In the genomic region with DNA sequence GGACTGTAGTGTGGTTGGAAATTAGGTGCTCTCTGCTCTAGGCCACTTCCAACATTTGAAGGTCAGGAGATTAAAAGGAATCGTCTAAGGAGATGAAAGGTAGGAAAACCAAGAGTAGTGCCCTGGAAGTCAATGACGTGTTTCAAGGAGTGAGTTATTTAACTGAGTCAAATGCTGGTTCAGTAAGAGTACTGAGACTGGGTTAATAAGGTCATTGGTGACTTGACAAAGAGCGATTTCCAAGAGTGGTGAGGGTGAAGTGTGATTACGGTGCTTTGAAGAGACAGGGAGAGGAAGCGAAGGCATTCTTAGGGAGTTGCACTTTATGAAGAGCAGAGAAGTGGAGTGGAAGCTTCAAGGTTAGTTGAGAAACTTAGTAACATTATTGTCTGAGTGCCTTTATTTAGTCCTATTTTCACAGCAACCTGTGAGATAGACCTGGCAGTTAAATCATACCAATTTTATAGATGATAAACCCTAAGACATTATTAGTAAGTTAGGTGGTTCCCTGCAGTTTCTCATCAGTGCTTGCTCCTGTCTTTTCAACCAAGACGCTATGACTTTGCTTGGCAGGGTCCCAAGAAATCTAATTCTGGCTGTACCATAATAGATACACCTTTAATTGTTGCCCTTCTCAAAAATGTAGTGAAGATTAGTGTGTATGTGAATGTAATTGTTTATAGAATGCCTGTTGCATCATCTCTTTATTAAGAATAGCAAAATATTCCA, we compare ENCODE assay signal across 10 cellular contexts. TPM values are rescaled to one million over a fixed set of nuclear protein-coding genes. Genes with fewer than 3 reads are reported as not detected.
DNase-seq lines count a peak whose midpoint lies in the region; ATAC-seq, FAIRE-seq and TF ChIP-seq lines count a peak whose summit lies in the region.
"Had no signal": no experiment of that assay in that cellular context is flagged by ENCODE, and none has a peak within 500 bp of the region (broad histone marks: within the 10 kb centered on the region; RNA-seq: fewer than 3 reads in every experiment).

No MANE protein-coding gene starts in this region.

- DNase-seq in G401 (ENCODE audit: low spot score) (peak; percentile 20), adipocyte (ENCODE audit: low read depth) (peak; percentile 20), keratinocyte (ENCODE audit: low read depth, low spot score) (no peak), omental fat pad (ENCODE audit: low spot score) (no peak), upper lobe of left lung (no peak), amygdala (lab: John Stamatoyannopoulos, UW) (no peak), AML-193 (lab: John Stamatoyannopoulos, UW) (no peak)
- DNase-seq: NCI-H526, retina had no signal

- peaks cover 8% of the 10 kb centered on the region for H3K9me1 ChIP-seq in keratinocyte (ENCODE audit: control insufficient read depth, extremely low read depth, insufficient read depth, low read length)

- H3K79me2 ChIP-seq in ACC112 (ENCODE audit: control insufficient read depth, insufficient read depth, low read length, unreplicated experiment): peaks cover 93% of the 10 kb centered on the region
- H3K79me2 ChIP-seq in keratinocyte (ENCODE audit: control insufficient read depth, insufficient read depth, low read length): peaks cover 96% of the 10 kb centered on the region

- in situ Hi-C loops in G401 (cut with HindIII; ENCODE audit: low sequenced_read_pairs): no loop called here

- no peak for FAIRE-seq in keratinocyte (lab: Jason Lieb, UNC)

- TF ChIP-seq CTCF in keratinocyte (optimal IDR thresholded peaks at IDR 0.05 in 1 of 3, IDR thresholded peaks at IDR 0.05 in 1 of 3, conservative IDR thresholded peaks at IDR 0.05 in 1 of 3; ENCODE audit: extremely low read depth in 1 of 3, insufficient read depth in 2 of 3, low read length in 3 of 3) (no peak), omental fat pad (IDR thresholded peaks at IDR 0.05) (no peak), upper lobe of left lung (IDR thresholded peaks at IDR 0.05) (no peak)

- peaks cover 36% of the 10 kb centered on the region for H3K4me1 ChIP-seq in ACC112 (ENCODE audit: control insufficient read depth, insufficient read depth, low read length, unreplicated experiment)
- peaks cover 45% of the 10 kb centered on the region for H3K4me1 ChIP-seq in adipocyte (ENCODE audit: control insufficient read depth, insufficient read depth, low read length)
- H3K4me1 ChIP-seq in keratinocyte (ENCODE audit: control insufficient read depth, extremely low read depth, insufficient read depth, low read length): peaks cover 44% of the 10 kb centered on the region
- H3K4me1 ChIP-seq in upper lobe of left lung: peaks cover 52 to 74% (median 57%) of the 10 kb centered on the region in 4 donors

- dilution Hi-C loops in keratinocyte (cut with MboI; ENCODE audit: extremely low pct_ligation_motif_present, low sequenced_read_pairs): no loop called here

- 46 to 56% methylated on average over 6 of the region's 6 CpGs for WGBS in upper lobe of left lung, 2 donors

- H3K9ac ChIP-seq in adipocyte (ENCODE audit: low read length) (no peak overlapping the region), keratinocyte (ENCODE audit: control insufficient read depth, extremely low read depth, insufficient read depth, low read length) (no peak overlapping the region)

- H3K27ac ChIP-seq in ACC112 (ENCODE audit: low read depth, low read length): no peak overlapping the region
- H3K27ac ChIP-seq in keratinocyte (ENCODE audit: control insufficient read depth, insufficient read depth, low read length): peak overlapping the region; percentile 22
- peak overlapping the region in 2 of 4 donors; percentile 1 to 32 for H3K27ac ChIP-seq in upper lobe of left lung

- ATAC-seq in omental fat pad (ENCODE audit: low FRiP score) (no peak), upper lobe of left lung (ENCODE audit: low FRiP score in 2 of 2) (no peak)

- no peak for TF ChIP-seq POLR2A in upper lobe of left lung (IDR thresholded peaks at IDR 0.05)

- peak overlapping the region; percentile 64 for H3K4me2 ChIP-seq in keratinocyte (ENCODE audit: control insufficient read depth, extremely low read depth, insufficient read depth, low read depth, low read length)

- no peaks in the 10 kb centered on the region for H3K9me3 ChIP-seq in adipocyte (ENCODE audit: control insufficient read depth, low read length)
- H3K9me3 ChIP-seq in keratinocyte (ENCODE audit: control insufficient read depth, low read depth, low read length): no peaks in the 10 kb centered on the region
- no peaks in the 10 kb centered on the region for H3K9me3 ChIP-seq in upper lobe of left lung

- H3K36me3 ChIP-seq in ACC112 (ENCODE audit: insufficient read depth, low read length): peaks cover 60% of the 10 kb centered on the region
- H3K36me3 ChIP-seq in adipocyte (ENCODE audit: control insufficient read depth, insufficient read depth, low read length, severe bottlenecking): peaks cover 64% of the 10 kb centered on the region
- H3K36me3 ChIP-seq in keratinocyte (ENCODE audit: control insufficient read depth in 2 of 2, extremely low read depth in 1 of 2, insufficient read depth in 2 of 2, low read length in 2 of 2): peaks cover 27 to 36% of the 10 kb centered on the region in 2 experiments
- peaks cover 24 to 83% (median 59%) of the 10 kb centered on the region in 4 donors for H3K36me3 ChIP-seq in upper lobe of left lung

- H3K4me3 ChIP-seq in ACC112 (ENCODE audit: low read depth, low read length): peak overlapping the region; percentile 2
- H3K4me3 ChIP-seq in adipocyte (ENCODE audit: low read length): peak overlapping the region; percentile 44
- H3K4me3 ChIP-seq in keratinocyte (ENCODE audit: control insufficient read depth in 2 of 3, extremely low read depth in 1 of 3, insufficient read depth in 2 of 3, low read depth in 1 of 3, low read length in 3 of 3): peak overlapping the region in 2 of 3 experiments; percentile 2
- H3K4me3 ChIP-seq in upper lobe of left lung: no peak overlapping the region

- TF ChIP-seq EP300 in upper lobe of left lung (IDR thresholded peaks at IDR 0.05): no peak

- peaks cover 56% of the 10 kb centered on the region for H4K20me1 ChIP-seq in keratinocyte (ENCODE audit: control insufficient read depth, extremely low read depth, insufficient read depth, low read length)

- no peaks in the 10 kb centered on the region for H3K27me3 ChIP-seq in ACC112 (ENCODE audit: insufficient read depth, low read length)
- no peaks in the 10 kb centered on the region for H3K27me3 ChIP-seq in adipocyte (replicated peaks; ENCODE audit: control insufficient read depth, insufficient read depth, low read length)
- H3K27me3 ChIP-seq in keratinocyte (ENCODE audit: control insufficient read depth, extremely low read depth, insufficient read depth, low read length): no peaks in the 10 kb centered on the region
- H3K27me3 ChIP-seq in upper lobe of left lung: no peaks in the 10 kb centered on the region

- H2AFZ ChIP-seq in ACC112 (ENCODE audit: low read length, unreplicated experiment): no peak overlapping the region
- H2AFZ ChIP-seq in keratinocyte (ENCODE audit: control insufficient read depth, low read length): no peak overlapping the region

RNA-seq across cellular contexts. Expression of a gene that starts 5.9 kb away (rescaled TPM):
- total RNA-seq in G401 (2014; rRNA removed; shearing (Covaris generic)): 128 and 171 TPM in 2 replicates
- 158 to 232 TPM (median 172 TPM) in 3 replicates for polyA plus RNA-seq in keratinocyte
- 68.6 TPM for polyA plus RNA-seq in keratinocyte (2011; ENCODE audit: low read depth)
- polyA plus RNA-seq in keratinocyte (2011; cell fraction: cytosol; rRNA removed): 141 and 227 TPM in 2 replicates
- polyA plus RNA-seq in keratinocyte (2011; cell fraction: nucleus; rRNA removed): 244 and 281 TPM in 2 replicates
- 129 and 131 TPM in 2 replicates for polyA plus RNA-seq in keratinocyte (2012; ENCODE audit: low replicate concordance)
- 134 to 279 TPM (median 254 TPM) in 3 replicates for polyA minus RNA-seq in keratinocyte
- 94.4 TPM for polyA minus RNA-seq in keratinocyte (2011; cell fraction: cytosol; rRNA and poly(A)+ RNA removed)
- polyA minus RNA-seq in keratinocyte (2011; cell fraction: nucleus; rRNA and poly(A)+ RNA removed): 99.3 and 156 TPM in 2 replicates
- total RNA-seq in omental fat pad (100 to 1,000 TPM; 121 to 193 (median 141) TPM), upper lobe of left lung (100 to 1,000 TPM; 102 to 159 (median 129) TPM)

RNA-seq across cellular contexts. Expression of a gene that starts 13.8 kb away (rescaled TPM):
- total RNA-seq in G401 (2014; rRNA removed; shearing (Covaris generic)): 25.7 and 27.9 TPM in 2 replicates
- polyA plus RNA-seq in keratinocyte: 12.1 to 18.7 TPM (median 14.7 TPM) in 3 replicates
- 6.1 TPM for polyA plus RNA-seq in keratinocyte (2011; ENCODE audit: low read depth)
- polyA plus RNA-seq in keratinocyte (2011; cell fraction: cytosol; rRNA removed): 11.5 and 18.1 TPM in 2 replicates
- polyA plus RNA-seq in keratinocyte (2011; cell fraction: nucleus; rRNA removed): 17.7 and 20.6 TPM in 2 replicates
- polyA plus RNA-seq in keratinocyte (2012; ENCODE audit: low replicate concordance): 15.2 and 16.2 TPM in 2 replicates
- polyA minus RNA-seq in keratinocyte: 1.8 to 10.0 TPM (median 7.6 TPM) in 3 replicates
- polyA minus RNA-seq in keratinocyte (2011; cell fraction: cytosol; rRNA and poly(A)+ RNA removed): 6.1 TPM
- 4.1 and 4.8 TPM in 2 replicates for polyA minus RNA-seq in keratinocyte (2011; cell fraction: nucleus; rRNA and poly(A)+ RNA removed)
- total RNA-seq in omental fat pad (10 to 100 TPM in 1 of 4 donors, 1 to 10 TPM in 3; 5.3 to 11.0 (median 7.7) TPM), upper lobe of left lung (10 to 100 TPM in 4 of 6 donors, 1 to 10 TPM in 2; 4.7 to 17.8 (median 12.9) TPM)

Comparison
In these comparisons a context has a peak if more than half of its experiments do, and no peak if none do; other contexts are left out.
1. H3K4me3 ChIP-seq: peak in ACC112 (single experiment), adipocyte (single experiment) and keratinocyte (2 of 3); none in upper lobe of left lung (0 of 4).
2. DNase-seq: peak in G401 (single experiment) and adipocyte (single experiment); none in keratinocyte (single experiment), omental fat pad (single experiment), upper lobe of left lung (0 of 2), amygdala (0 of 56) and AML-193 (0 of 2).